In genomic region chr11:35216962-35217667, GRCh38 we compare ENCODE assay signal across 9 cellular contexts.
A peak's percentile ranks its signal among the peaks of the same experiment; 100 is the strongest.
DNase-seq lines count a peak whose midpoint lies in the region; ATAC-seq, FAIRE-seq and TF ChIP-seq lines count a peak whose summit lies in the region.
"Had no signal": no experiment of that assay in that cellular context is flagged by ENCODE, and none has a peak within 500 bp of the region (broad histone marks: within the 10 kb centered on the region; RNA-seq: fewer than 3 reads in every experiment).

No MANE protein-coding gene starts in this region.

- peaks cover 93% of the 10 kb centered on the region for H3K36me3 Mint-ChIP-seq in activated B cell treated with CpG ODN at 0.5 μM for 24 hours (ENCODE audit: low read depth)

- peaks cover 55% of the 10 kb centered on the region for H3K4me1 ChIP-seq in ACC112 (ENCODE audit: control insufficient read depth, insufficient read depth, low read length, unreplicated experiment)
- H3K4me1 ChIP-seq in GM23248 (ENCODE audit: insufficient read depth), result peaks cover 70% of the 10 kb centered on the region
- H3K4me1 ChIP-seq in fibroblast of lung (ENCODE audit: control insufficient read depth, extremely low read depth, insufficient read depth, low read length), result peaks cover 40% of the 10 kb centered on the region

- no peak overlapping the region for H3K4me2 ChIP-seq in GM23248 (ENCODE audit: unreplicated experiment)
- no peak overlapping the region for H3K4me2 ChIP-seq in fibroblast of lung (ENCODE audit: extremely low read depth, insufficient read depth, low read length)

- ATAC-seq in activated B cell treated with CpG ODN at 0.5 μM for 24 hours (ENCODE audit: low read depth) (peak; percentile 29), HG03521 (IDR thresholded peaks at IDR 0.05; ENCODE audit: unreplicated experiment) (no peak), GM21619 (IDR thresholded peaks at IDR 0.05; ENCODE audit: unreplicated experiment) (no peak)

- H3K9me2 ChIP-seq in GM23248 (ENCODE audit: insufficient read depth), result no peaks in the 10 kb centered on the region

- H3K9ac ChIP-seq in GM23248 (no peak overlapping the region), fibroblast of lung (ENCODE audit: insufficient read depth, low read length) (no peak overlapping the region)

- H4K20me1 ChIP-seq in GM23248 (ENCODE audit: insufficient read depth) (no peaks in the 10 kb centered on the region), fibroblast of lung (ENCODE audit: control insufficient read depth, extremely low read depth, insufficient read depth, low read length) (no peaks in the 10 kb centered on the region)

- whole genome bisulfite sequencing in GM23248 (ENCODE audit: low coverage in 1 of 2, low lambda C conversion rate in 2 of 2, missing lambda C conversion rate in 2 of 2), 2 experiments, result 59 to 70% methylated on average over 3 of the region's 3 CpGs

- in situ Hi-C loops in GM23248 (cut with MboI), result no loop called here

- H3K27ac ChIP-seq in ACC112 (ENCODE audit: low read depth, low read length), result peak overlapping the region; percentile 97
- peak overlapping the region; percentile 97 for H3K27ac ChIP-seq in GM23248
- peak overlapping the region; percentile 85 for H3K27ac ChIP-seq in fibroblast of lung (ENCODE audit: insufficient read depth, low read length)
- H3K27ac ChIP-seq: RWPE1 had no signal

- H3F3A ChIP-seq in GM23248 (ENCODE audit: insufficient read depth), result peaks cover 93% of the 10 kb centered on the region

- no peaks in the 10 kb centered on the region for H3K79me2 ChIP-seq in ACC112 (ENCODE audit: control insufficient read depth, insufficient read depth, low read length, unreplicated experiment)
- peaks cover 22% of the 10 kb centered on the region for H3K79me2 ChIP-seq in GM23248 (ENCODE audit: insufficient read depth)
- peaks cover 19% of the 10 kb centered on the region for H3K79me2 ChIP-seq in fibroblast of lung (ENCODE audit: control insufficient read depth, insufficient read depth, low read length)

- H3K9me3 Mint-ChIP-seq in activated B cell treated with CpG ODN at 0.5 μM for 24 hours, result no peaks in the 10 kb centered on the region

- H3K9me3 ChIP-seq in GM23248 (ENCODE audit: low read depth) (no peaks in the 10 kb centered on the region), fibroblast of lung (ENCODE audit: control insufficient read depth, insufficient read depth, low read depth, low read length) (no peaks in the 10 kb centered on the region)

- no peaks in the 10 kb centered on the region for H3K27me3 Mint-ChIP-seq in activated B cell treated with CpG ODN at 0.5 μM for 24 hours

- no peak overlapping the region for H3K4me3 ChIP-seq in ACC112 (ENCODE audit: low read depth, low read length)
- H3K4me3 ChIP-seq in GM23248, result no peak overlapping the region
- no peak overlapping the region for H3K4me3 ChIP-seq in fibroblast of lung (replicated peaks in 1 of 4; ENCODE audit: control extremely low read depth in 1 of 4, insufficient read depth in 1 of 4, low read depth in 3 of 4, low read length in 4 of 4)

- TF ChIP-seq CTCF in activated B cell treated with CpG ODN at 0.5 μM for 24 hours (IDR thresholded peaks at IDR 0.05), result no peak
- no peak for TF ChIP-seq CTCF in fibroblast of lung (conservative IDR thresholded peaks at IDR 0.05 in 1 of 2, IDR thresholded peaks at IDR 0.05 in 1 of 2; ENCODE audit: low read depth in 1 of 2, low read length in 2 of 2)

- intact Hi-C loops in activated B cell treated with CpG ODN at 0.5 μM for 24 hours (cut with micrococcal nuclease), result loop anchor here (5.0 kb wide), 1 partner anchor 140 kb away; no protein-coding TSS in a partner anchor

- H3K36me3 ChIP-seq in ACC112 (ENCODE audit: insufficient read depth, low read length) (peaks cover 44% of the 10 kb centered on the region), GM23248 (ENCODE audit: low read depth) (peaks cover 63% of the 10 kb centered on the region), fibroblast of lung (ENCODE audit: control insufficient read depth, insufficient read depth, low read length) (peaks cover 27% of the 10 kb centered on the region)

- H3K4me1 Mint-ChIP-seq in activated B cell treated with CpG ODN at 0.5 μM for 24 hours, result peaks cover 63% of the 10 kb centered on the region

- CTCF ChIA-PET in activated B cell treated with CpG ODN at 0.5 μM for 24 hours (lab: Charles Lee), result no interaction called here

- H3K27ac Mint-ChIP-seq in activated B cell treated with CpG ODN at 0.5 μM for 24 hours, result peak overlapping the region; percentile 85

- H2AFZ ChIP-seq in ACC112 (ENCODE audit: low read length, unreplicated experiment), result no peak overlapping the region
- no peak overlapping the region for H2AFZ ChIP-seq in GM23248
- H2AFZ ChIP-seq in fibroblast of lung (ENCODE audit: low read length), result no peak overlapping the region

- DNase-seq in GM23248 (peak; percentile 40), activated B cell treated with CpG ODN at 0.5 μM for 24 hours (no peak), fibroblast of lung (ENCODE audit: low read depth in 2 of 2) (peak in 1 of 2 donors; percentile 42), foreskin melanocyte (no peak), GM19239 (ENCODE audit: insufficient read length, low spot score) (no peak)

- H3K27me3 ChIP-seq in ACC112 (ENCODE audit: insufficient read depth, low read length) (no peaks in the 10 kb centered on the region), GM23248 (replicated peaks; ENCODE audit: insufficient read depth) (no peaks in the 10 kb centered on the region), fibroblast of lung (ENCODE audit: control insufficient read depth, insufficient read depth, low read length) (no peaks in the 10 kb centered on the region)

- POLR2A ChIA-PET in activated B cell treated with CpG ODN at 0.5 μM for 24 hours (lab: Charles Lee), result no interaction called here

- FAIRE-seq in GM19239 (lab: Jason Lieb, UNC), result no peak

- H3K4me3 Mint-ChIP-seq in activated B cell treated with CpG ODN at 0.5 μM for 24 hours, result peak overlapping the region; percentile 28
